In the genomic region with DNA sequence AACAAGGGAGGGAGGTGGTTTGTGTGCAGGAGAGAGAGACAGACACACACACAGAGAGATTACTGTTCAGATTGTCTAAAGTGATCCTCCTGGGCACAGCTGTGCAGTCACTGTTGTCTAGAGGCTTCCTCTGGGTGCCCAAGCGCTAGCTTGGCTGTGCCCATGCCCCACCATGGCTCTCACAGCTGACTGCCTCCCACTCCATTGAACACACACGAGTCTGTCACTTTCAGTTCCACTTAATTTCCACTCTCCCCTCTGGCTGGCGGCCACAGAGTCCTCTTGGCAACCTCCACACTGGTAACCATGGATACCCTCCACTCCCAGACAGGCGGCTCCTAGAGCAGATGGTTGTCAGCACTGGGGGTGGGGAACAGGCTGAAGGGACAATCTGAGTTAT, we compare ENCODE assay signal across 8 cellular contexts. TPM values are rescaled to one million over a fixed set of nuclear protein-coding genes. Genes with fewer than 3 reads are reported as not detected.
DNase-seq lines count a peak whose midpoint lies in the region; ATAC-seq lines count a peak whose summit lies in the region.

No MANE protein-coding gene starts in this region.

- 29% methylated on average over 4 of the region's 4 CpGs for WGBS in mesenchymal stem cell

- H2BK5ac ChIP-seq in mesenchymal stem cell (ENCODE audit: low read depth, low read length, poor library complexity, severe bottlenecking): no peak overlapping the region

- H4K91ac ChIP-seq in mesenchymal stem cell (ENCODE audit: low read length): no peak overlapping the region

- ATAC-seq in HG03342 (IDR thresholded peaks at IDR 0.05; ENCODE audit: unreplicated experiment) (peak; percentile 47), HG03432 (IDR thresholded peaks at IDR 0.05; ENCODE audit: unreplicated experiment) (no peak), GM18858 (IDR thresholded peaks at IDR 0.05; ENCODE audit: unreplicated experiment) (no peak), HG03196 (IDR thresholded peaks at IDR 0.05; ENCODE audit: unreplicated experiment) (no peak)

- no peak overlapping the region for H3K18ac ChIP-seq in mesenchymal stem cell (ENCODE audit: low read depth in 1 of 2, low read length in 2 of 2)

- peak; percentile 91 for DNase-seq in NCI-H748 treated with DMSO at 0.1 percent for 48 hours (lab: John Stamatoyannopoulos, UW)
- DNase-seq in dermis blood vessel endothelial cell: peak; percentile 61
- DNase-seq in mesenchymal stem cell: peak; percentile 72
- no peak for DNase-seq in DMS114 treated with DMSO at 0.1 percent for 48 hours (lab: John Stamatoyannopoulos, UW; ENCODE audit: unreplicated experiment)

- no peaks in the 10 kb centered on the region for H3K36me3 ChIP-seq in mesenchymal stem cell (ENCODE audit: control insufficient read depth in 1 of 2, insufficient read depth in 2 of 2, low read depth in 1 of 2, low read length in 2 of 2)

- peak overlapping the region; percentile 24 for H3K9ac ChIP-seq in mesenchymal stem cell (ENCODE audit: low read length)

- no peak overlapping the region for H2AFZ ChIP-seq in mesenchymal stem cell (ENCODE audit: low read depth, low read length)

- H3K14ac ChIP-seq in mesenchymal stem cell (ENCODE audit: low read length in 2 of 2): no peak overlapping the region

- H3K27me3 ChIP-seq in mesenchymal stem cell (ENCODE audit: control insufficient read depth in 1 of 2, insufficient read depth in 1 of 2, low read length in 2 of 2): peaks cover 0 to 32% of the 10 kb centered on the region in 2 experiments

- no peak overlapping the region for H4K8ac ChIP-seq in mesenchymal stem cell (ENCODE audit: low read length)

- no peak overlapping the region for H3K4me2 ChIP-seq in mesenchymal stem cell (ENCODE audit: low read length, poor library complexity, severe bottlenecking)

- no peaks in the 10 kb centered on the region for H3K9me3 ChIP-seq in mesenchymal stem cell (ENCODE audit: control insufficient read depth, low read length)

- peak overlapping the region in 1 of 2 experiments; percentile 58 for H3K4me3 ChIP-seq in mesenchymal stem cell (ENCODE audit: insufficient read depth in 1 of 2, low read depth in 1 of 2, low read length in 2 of 2)

- peaks cover 3% of the 10 kb centered on the region for H3K4me1 ChIP-seq in mesenchymal stem cell (ENCODE audit: control insufficient read depth, insufficient read depth, low read depth, low read length)

- no peak overlapping the region for H2AK5ac ChIP-seq in mesenchymal stem cell (ENCODE audit: low read length, severe bottlenecking)

- no peak overlapping the region for H3K4ac ChIP-seq in mesenchymal stem cell (ENCODE audit: low read depth in 1 of 2, low read length in 2 of 2)

- H3K27ac ChIP-seq in mesenchymal stem cell (ENCODE audit: low read length, poor library complexity, severe bottlenecking): no peak overlapping the region

- no peak overlapping the region for H3K23ac ChIP-seq in mesenchymal stem cell (ENCODE audit: low read length in 2 of 2)

- H2BK12ac ChIP-seq in mesenchymal stem cell (ENCODE audit: low read length in 2 of 2): no peak overlapping the region

- H2BK120ac ChIP-seq in mesenchymal stem cell (ENCODE audit: low read depth, low read length): no peak overlapping the region

- H3K79me1 ChIP-seq in mesenchymal stem cell (replicated peaks; ENCODE audit: low read length, poor library complexity, severe bottlenecking): no peaks in the 10 kb centered on the region

- no peak overlapping the region for H2BK15ac ChIP-seq in mesenchymal stem cell (ENCODE audit: low read depth, poor library complexity, severe bottlenecking)

RNA-seq across cellular contexts. Expression of a gene that starts 29.1 kb away (rescaled TPM):
- 0.14 and 0.51 TPM in 2 replicates for total RNA-seq in dermis blood vessel endothelial cell
- polyA plus RNA-seq in mesenchymal stem cell (2013, experiment 1 of 2): 0.18 TPM
- polyA plus RNA-seq in mesenchymal stem cell (2013, experiment 2 of 2): 0.16 TPM
